25 cellular contexts compared by ENCODE assay signal in the genomic region with DNA sequence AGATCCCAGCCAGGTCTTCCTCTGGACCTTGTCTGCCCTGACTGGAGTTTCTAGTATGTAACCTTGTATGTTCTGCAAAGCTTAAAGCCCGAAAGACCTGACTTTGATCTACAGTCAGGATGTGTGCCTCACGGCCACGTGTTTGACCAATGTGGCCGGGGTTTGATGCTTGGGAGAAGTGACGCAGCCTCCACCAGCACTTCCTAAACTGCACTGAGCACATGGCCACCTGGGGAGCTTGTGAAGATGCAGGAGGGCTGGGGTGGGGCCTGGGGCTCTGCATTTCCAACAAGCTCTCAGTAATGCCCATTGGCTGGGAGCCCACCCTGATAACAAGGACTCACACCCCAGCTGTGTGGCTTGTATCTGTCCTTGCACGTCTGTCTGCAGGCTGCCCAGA. TPM values are rescaled to one million over a fixed set of nuclear protein-coding genes. Genes with fewer than 3 reads are reported as not detected.
DNase-seq lines count a peak whose midpoint lies in the region; ATAC-seq lines count a peak whose summit lies in the region.
"Had no signal": no experiment of that assay in that cellular context is flagged by ENCODE, and none has a peak within 500 bp of the region (broad histone marks: within the 10 kb centered on the region; RNA-seq: fewer than 3 reads in every experiment).

No MANE protein-coding gene starts in this region.

- peak; percentile 28 to 69 for ATAC-seq in naive thymus-derived CD8-positive, alpha-beta T cell
- ATAC-seq in HG03565 (IDR thresholded peaks at IDR 0.05; ENCODE audit: unreplicated experiment): no peak
- no peak for ATAC-seq in GM18870 (IDR thresholded peaks at IDR 0.05; ENCODE audit: unreplicated experiment)
- ATAC-seq: heart left ventricle, sciatic nerve, T-helper 17 cell had no signal

- H3K9me3 ChIP-seq in BLaER1 treated with 17β-estradiol and CSF1 and Interleukin-3, amounts not matched to agents 10 nM and 100 nM (replicated peaks in 1 of 11): no peaks in the 10 kb centered on the region
- H3K9me3 ChIP-seq: heart left ventricle, uterus had no signal

- H3K9ac ChIP-seq in BLaER1 treated with 17β-estradiol and CSF1 and Interleukin-3, amounts not matched to agents 10 nM and 100 nM: no peak overlapping the region

- peak overlapping the region in 9 of 11 experiments; percentile 21 to 60 (median 45); a peak in 16 of 22 replicates for H3K4me2 ChIP-seq in BLaER1 treated with 17β-estradiol and CSF1 and Interleukin-3, amounts not matched to agents 10 nM and 100 nM

- H3K4me3 ChIP-seq in BLaER1 treated with 17β-estradiol and CSF1 and Interleukin-3, amounts not matched to agents 10 nM and 100 nM: no peak overlapping the region
- H3K4me3 ChIP-seq: heart left ventricle, uterus had no signal

- POLR2A ChIA-PET in activated CD4-positive, alpha-beta T cell treated with anti-CD3 and anti-CD28 coated beads, Interleukin-2, amount 10 ng/mL, durations not matched to agents 7 days and 5 days (lab: Charles Lee): no interaction called here
- POLR2A ChIA-PET in naive thymus-derived CD8-positive, alpha-beta T cell (lab: Charles Lee): no interaction called here

- CTCF ChIA-PET in activated CD4-positive, alpha-beta T cell treated with anti-CD3 and anti-CD28 coated beads, Interleukin-2, amount 10 ng/mL, durations not matched to agents 7 days and 5 days (lab: Charles Lee): interaction anchor here (1.2 to 1.9 kb wide), 5 partner anchors 8 to 33 kb away, joined by 3 to 6 read pairs (median 5); no protein-coding TSS in a partner anchor

- H3K4me1 Mint-ChIP-seq in activated CD4-positive, alpha-beta T cell treated with anti-CD3 and anti-CD28 coated beads, Interleukin-2, amount 10 ng/mL, durations not matched to agents 7 days and 5 days: peaks cover 11% of the 10 kb centered on the region
- H3K4me1 Mint-ChIP-seq in activated T-helper 1 cell treated with anti-CD3 and anti-CD28 coated beads, Interleukin-12 subunit alpha, Interleukin-12 subunit beta, Interleukin-2, Interleukin-4 antibody, amounts not matched to agents 30 ng/mL and 10 ng/mL and 1 ng/mL, durations not matched to agents 14 hours and 24 hours and 36 hours (ENCODE audit: low read depth): peaks cover 17% of the 10 kb centered on the region
- peaks cover 10 to 27% (median 22%) of the 10 kb centered on the region in 4 donors for H3K4me1 Mint-ChIP-seq in naive thymus-derived CD8-positive, alpha-beta T cell

- intact Hi-C loops in activated T-helper 1 cell treated with anti-CD3 and anti-CD28 coated beads, Interleukin-12 subunit alpha, Interleukin-12 subunit beta, Interleukin-2, Interleukin-4 antibody, amounts not matched to agents 30 ng/mL and 10 ng/mL and 1 ng/mL, durations not matched to agents 14 hours and 24 hours and 36 hours (cut with micrococcal nuclease): no loop called here

- no peaks in the 10 kb centered on the region for H3K36me3 Mint-ChIP-seq in activated CD4-positive, alpha-beta T cell treated with anti-CD3 and anti-CD28 coated beads, Interleukin-2, amount 10 ng/mL, durations not matched to agents 7 days and 5 days (ENCODE audit: low read depth)
- peaks cover 7% of the 10 kb centered on the region for H3K36me3 Mint-ChIP-seq in activated T-helper 1 cell treated with anti-CD3 and anti-CD28 coated beads, Interleukin-12 subunit alpha, Interleukin-12 subunit beta, Interleukin-2, Interleukin-4 antibody, amounts not matched to agents 30 ng/mL and 10 ng/mL and 1 ng/mL, durations not matched to agents 14 hours and 24 hours and 36 hours (ENCODE audit: low read depth)
- no peaks in the 10 kb centered on the region for H3K36me3 Mint-ChIP-seq in naive thymus-derived CD8-positive, alpha-beta T cell
- H3K36me3 Mint-ChIP-seq: CD4-positive, CD25-positive, alpha-beta regulatory T cell had no signal

- H3K27ac ChIP-seq in BLaER1 treated with 17β-estradiol and CSF1 and Interleukin-3, amounts not matched to agents 10 nM and 100 nM: no peak overlapping the region
- H3K27ac ChIP-seq: uterus had no signal

- peaks cover 0 to 28% (median 13%) of the 10 kb centered on the region in 11 experiments; a peak in 13 of 22 replicates for H3K36me3 ChIP-seq in BLaER1 treated with 17β-estradiol and CSF1 and Interleukin-3, amounts not matched to agents 10 nM and 100 nM
- H3K36me3 ChIP-seq: uterus had no signal

- peak overlapping the region; percentile 62 for H3K27ac Mint-ChIP-seq in activated CD4-positive, alpha-beta T cell treated with anti-CD3 and anti-CD28 coated beads, Interleukin-2, amount 10 ng/mL, durations not matched to agents 7 days and 5 days
- H3K27ac Mint-ChIP-seq in activated T-helper 1 cell treated with anti-CD3 and anti-CD28 coated beads, Interleukin-12 subunit alpha, Interleukin-12 subunit beta, Interleukin-2, Interleukin-4 antibody, amounts not matched to agents 30 ng/mL and 10 ng/mL and 1 ng/mL, durations not matched to agents 14 hours and 24 hours and 36 hours: peak overlapping the region; percentile 40
- peak overlapping the region in 5 of 10 donors; percentile 9 to 71 (median 56) for H3K27ac Mint-ChIP-seq in naive thymus-derived CD8-positive, alpha-beta T cell
- H3K27ac Mint-ChIP-seq: progenitor cell of endocrine pancreas had no signal

- peaks cover 17 to 63% (median 51%) of the 10 kb centered on the region in 10 experiments for H3K4me1 ChIP-seq in BLaER1 treated with 17β-estradiol and CSF1 and Interleukin-3, amounts not matched to agents 10 nM and 100 nM
- H3K4me1 ChIP-seq: uterus had no signal

- no peaks in the 10 kb centered on the region for H3K27me3 ChIP-seq in BLaER1 treated with 17β-estradiol and CSF1 and Interleukin-3, amounts not matched to agents 10 nM and 100 nM
- H3K27me3 ChIP-seq: heart left ventricle, uterus had no signal

- DNase-seq in activated CD4-positive, alpha-beta T cell treated with anti-CD3 and anti-CD28 coated beads, Interleukin-2, amount 10 ng/mL, durations not matched to agents 7 days and 5 days: peak; percentile 26
- no peak for DNase-seq in activated CD4-positive, alpha-beta T cell treated with anti-CD3 and anti-CD28 coated beads, Interleukin-2, amount 50 U/mL, for 1 hour
- DNase-seq in activated T-helper 1 cell treated with anti-CD3 and anti-CD28 coated beads, Interleukin-12 subunit alpha, Interleukin-12 subunit beta, Interleukin-2, Interleukin-4 antibody, amounts not matched to agents 30 ng/mL and 10 ng/mL and 1 ng/mL, durations not matched to agents 14 hours and 24 hours and 36 hours (ENCODE audit: low spot score): no peak
- DNase-seq in naive thymus-derived CD8-positive, alpha-beta T cell: peak in 3 of 10 donors; percentile 15 to 19 (median 18)
- no peak for DNase-seq in superior temporal gyrus (ENCODE audit: extremely low spot score)
- DNase-seq: activated gamma-delta T cell treated with Interleukin-2 at 50 U/mL for 16 hours; CD4-positive, CD25-positive, alpha-beta regulatory T cell; foreskin melanocyte; HCEC 1CT; heart left ventricle; Kasumi-1; kidney; NCI-H1436; NCI-H2081 treated with DMSO at 0.1 percent for 48 hours; NCI-H226; SHP77; stimulated activated CD4-positive, alpha-beta T cell treated with anti-CD3 and anti-CD28 coated beads, Interleukin-4, amount 100 ng/mL, for 4 hours; stimulated activated naive CD4-positive, alpha-beta T cell treated with Interleukin-2 at 50 U/mL for 16 hours; T-helper 17 cell; uterus had no signal

- no peak overlapping the region for H3K4me3 Mint-ChIP-seq in activated CD4-positive, alpha-beta T cell treated with anti-CD3 and anti-CD28 coated beads, Interleukin-2, amount 10 ng/mL, durations not matched to agents 7 days and 5 days
- H3K4me3 Mint-ChIP-seq in activated T-helper 1 cell treated with anti-CD3 and anti-CD28 coated beads, Interleukin-12 subunit alpha, Interleukin-12 subunit beta, Interleukin-2, Interleukin-4 antibody, amounts not matched to agents 30 ng/mL and 10 ng/mL and 1 ng/mL, durations not matched to agents 14 hours and 24 hours and 36 hours: no peak overlapping the region
- H3K4me3 Mint-ChIP-seq in naive thymus-derived CD8-positive, alpha-beta T cell: no peak overlapping the region
- H3K4me3 Mint-ChIP-seq: CD4-positive, CD25-positive, alpha-beta regulatory T cell; T-helper 17 cell had no signal

- peaks cover 0 to 42% (median 15%) of the 10 kb centered on the region in 11 experiments; a peak in 15 of 22 replicates for H4K20me1 ChIP-seq in BLaER1 treated with 17β-estradiol and CSF1 and Interleukin-3, amounts not matched to agents 10 nM and 100 nM

- no peaks in the 10 kb centered on the region for H3K9me3 Mint-ChIP-seq in activated CD4-positive, alpha-beta T cell treated with anti-CD3 and anti-CD28 coated beads, Interleukin-2, amount 10 ng/mL, durations not matched to agents 7 days and 5 days
- no peaks in the 10 kb centered on the region for H3K9me3 Mint-ChIP-seq in activated T-helper 1 cell treated with anti-CD3 and anti-CD28 coated beads, Interleukin-12 subunit alpha, Interleukin-12 subunit beta, Interleukin-2, Interleukin-4 antibody, amounts not matched to agents 30 ng/mL and 10 ng/mL and 1 ng/mL, durations not matched to agents 14 hours and 24 hours and 36 hours
- no peaks in the 10 kb centered on the region for H3K9me3 Mint-ChIP-seq in naive thymus-derived CD8-positive, alpha-beta T cell
- H3K9me3 Mint-ChIP-seq: CD4-positive, CD25-positive, alpha-beta regulatory T cell had no signal

- no peaks in the 10 kb centered on the region for H3K27me3 Mint-ChIP-seq in activated CD4-positive, alpha-beta T cell treated with anti-CD3 and anti-CD28 coated beads, Interleukin-2, amount 10 ng/mL, durations not matched to agents 7 days and 5 days
- no peaks in the 10 kb centered on the region for H3K27me3 Mint-ChIP-seq in activated T-helper 1 cell treated with anti-CD3 and anti-CD28 coated beads, Interleukin-12 subunit alpha, Interleukin-12 subunit beta, Interleukin-2, Interleukin-4 antibody, amounts not matched to agents 30 ng/mL and 10 ng/mL and 1 ng/mL, durations not matched to agents 14 hours and 24 hours and 36 hours (ENCODE audit: insufficient read depth)
- H3K27me3 Mint-ChIP-seq in naive thymus-derived CD8-positive, alpha-beta T cell: no peaks in the 10 kb centered on the region
- H3K27me3 Mint-ChIP-seq: CD4-positive, CD25-positive, alpha-beta regulatory T cell; progenitor cell of endocrine pancreas; T-helper 17 cell had no signal

RNA-seq across cellular contexts. Expression of gene NAT10, which starts 53.2 kb away (rescaled TPM):
- 10 to 100 TPM; 73.4 to 82.2 TPM for total RNA-seq in activated CD4-positive, alpha-beta T cell treated with anti-CD3 and anti-CD28 coated beads, Interleukin-2, amount 10 ng/mL, durations not matched to agents 7 days and 5 days
- total RNA-seq in activated T-helper 1 cell treated with anti-CD3 and anti-CD28 coated beads, Interleukin-12 subunit alpha, Interleukin-12 subunit beta, Interleukin-2, Interleukin-4 antibody, amounts not matched to agents 30 ng/mL and 10 ng/mL and 1 ng/mL, durations not matched to agents 14 hours and 24 hours and 36 hours: 157 and 158 TPM in 2 replicates
- 10 to 100 TPM; 78.1 to 92.8 TPM for total RNA-seq in naive thymus-derived CD8-positive, alpha-beta T cell
- polyA plus RNA-seq in naive thymus-derived CD8-positive, alpha-beta T cell: 10 to 100 TPM; 25.2 to 56.7 (median 41.9) TPM

Comparison
In these comparisons a context has a peak if more than half of its experiments do, and no peak if none do; other contexts are left out.
1. ATAC-seq: peak in naive thymus-derived CD8-positive, alpha-beta T cell (2 of 2); none in HG03565 (single experiment) and GM18870 (single experiment).